Comparison of ENCODE assay signal across 25 cellular contexts in the genomic region with DNA sequence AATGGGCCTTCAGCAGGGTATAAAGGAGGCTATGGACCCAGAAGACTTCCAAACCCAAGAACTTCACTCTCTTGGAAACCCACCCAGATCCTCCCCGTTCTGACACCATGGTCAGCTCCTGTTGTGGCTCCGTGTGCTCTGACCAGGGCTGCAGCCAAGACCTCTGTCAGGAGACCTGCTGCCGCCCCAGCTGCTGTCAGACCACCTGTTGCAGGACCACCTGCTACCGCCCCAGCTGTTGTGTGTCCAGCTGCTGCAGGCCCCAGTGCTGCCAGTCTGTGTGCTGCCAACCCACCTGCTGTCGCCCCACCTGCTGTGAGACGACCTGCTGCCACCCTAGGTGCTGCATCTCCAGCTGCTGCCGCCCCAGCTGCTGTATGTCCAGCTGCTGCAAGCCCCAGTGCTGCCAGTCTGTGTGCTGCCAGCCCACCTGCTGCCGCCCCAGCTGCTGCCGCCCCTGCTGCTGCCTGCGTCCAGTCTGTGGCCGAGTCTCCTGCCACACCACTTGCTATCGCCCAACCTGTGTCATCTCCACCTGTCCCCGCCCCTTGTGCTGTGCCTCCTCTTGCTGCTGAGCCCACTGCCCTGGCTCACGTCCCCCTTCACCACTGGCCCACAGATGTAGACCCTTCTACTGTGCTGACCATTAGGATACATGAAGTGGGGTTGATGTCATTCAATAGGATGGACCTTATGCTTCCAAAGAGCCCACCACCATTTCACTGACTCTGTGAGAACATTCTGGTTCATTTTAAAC. TPM values are rescaled to one million over a fixed set of nuclear protein-coding genes. Genes with fewer than 3 reads are reported as not detected.
"Had no signal": no experiment of that assay in that cellular context is flagged by ENCODE, and none has a peak within 500 bp of the region (broad histone marks: within the 10 kb centered on the region; RNA-seq: fewer than 3 reads in every experiment).

A gene (plus strand): TSS at position 51 of the 757 bp plus-strand sequence. CDS start 57 bp downstream, at position 108.

RNA-seq across cellular contexts. Expression of the gene that starts here (rescaled TPM):
- total RNA-seq: colonic mucosa; endodermal cell; epithelial cell of proximal tubule; esophagus muscularis mucosa; fibroblast of lung; foreskin keratinocyte; gastroesophageal sphincter; heart left ventricle; hepatocyte; kidney epithelial cell; left cardiac atrium; left lung; lung microvascular endothelial cell; mesenteric fat pad; myocyte; naive thymus-derived CD8-positive, alpha-beta T cell; pancreas; posterior vena cava; pulmonary artery endothelial cell; stomach; subcutaneous adipose tissue; temporal lobe; thyroid gland; ureter; vagina had no signal
- polyA plus RNA-seq: fibroblast of lung; foreskin keratinocyte; heart left ventricle; hepatocyte; naive thymus-derived CD8-positive, alpha-beta T cell; pancreas; stomach had no signal
